In the genomic region with DNA sequence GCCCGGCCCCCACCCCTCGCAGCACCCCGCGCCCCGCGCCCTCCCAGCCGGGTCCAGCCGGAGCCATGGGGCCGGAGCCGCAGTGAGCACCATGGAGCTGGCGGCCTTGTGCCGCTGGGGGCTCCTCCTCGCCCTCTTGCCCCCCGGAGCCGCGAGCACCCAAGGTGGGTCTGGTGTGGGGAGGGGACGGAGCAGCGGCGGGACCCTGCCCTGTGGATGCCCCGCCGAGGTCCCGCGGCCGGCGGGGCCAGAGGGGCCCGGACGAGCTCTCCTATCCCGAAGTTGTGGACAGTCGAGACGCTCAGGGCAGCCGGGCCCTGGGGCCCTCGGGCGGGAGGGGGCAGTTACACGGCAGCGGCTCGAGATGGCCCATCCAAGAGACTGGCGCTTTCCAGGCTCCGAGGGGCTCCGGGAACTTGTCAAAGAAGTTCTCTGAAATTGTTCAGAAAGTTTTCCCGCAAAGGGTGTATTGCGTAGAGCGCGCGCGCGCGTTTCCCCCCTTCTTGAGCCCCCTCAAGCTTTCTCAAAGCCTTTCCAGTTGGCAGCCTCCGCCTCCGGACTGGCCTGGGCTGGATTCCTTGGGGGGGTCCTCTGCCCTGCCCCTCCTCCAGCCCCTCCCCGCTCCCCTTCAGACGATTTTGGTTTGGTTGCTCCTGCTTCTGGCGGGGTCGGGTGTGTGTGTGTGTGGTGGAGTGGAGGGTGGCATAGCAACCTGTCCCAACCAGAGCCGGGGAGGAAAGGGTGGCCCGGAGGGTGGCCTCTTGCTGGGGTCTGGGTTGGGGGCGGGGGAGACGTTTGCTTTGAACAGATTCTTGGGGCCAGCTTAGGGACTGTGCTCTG, we compare ENCODE assay signal across 9 cellular contexts. TPM values are rescaled to one million over a fixed set of nuclear protein-coding genes. Genes with fewer than 3 reads are reported as not detected.
DNase-seq lines count a peak whose midpoint lies in the region; ATAC-seq and TF ChIP-seq lines count a peak whose summit lies in the region.
"Had no signal": no experiment of that assay in that cellular context is flagged by ENCODE, and none has a peak within 500 bp of the region (broad histone marks: within the 10 kb centered on the region; RNA-seq: fewer than 3 reads in every experiment).

No MANE protein-coding gene starts in this region.

- H3K4me3 ChIP-seq in A673 (ENCODE audit: low read depth, low read length, poor library complexity, severe bottlenecking) (peak overlapping the region; percentile 70), PC-9 (peak overlapping the region; percentile 71), fibroblast of the aortic adventitia (ENCODE audit: low read depth, low read length) (peak overlapping the region; percentile 82)

- H3K36me3 ChIP-seq in A673 (ENCODE audit: insufficient read depth, low read length, poor library complexity, severe bottlenecking) (no peaks in the 10 kb centered on the region), PC-9 (ENCODE audit: low read depth) (no peaks in the 10 kb centered on the region)

- H2AFZ ChIP-seq in PC-9: peak overlapping the region; percentile 80

- BruUV-seq in A673 (replicated peaks; lab: Mats Ljungman, UMichigan) (no TSS peak), PC-9 (replicated peaks; lab: Mats Ljungman, UMichigan) (no TSS peak)

- H3K4me3 Mint-ChIP-seq in naive thymus-derived CD8-positive, alpha-beta T cell: peak overlapping the region in 5 of 10 donors; percentile 7 to 78 (median 26)
- no peak overlapping the region for H3K4me3 Mint-ChIP-seq in CD4-positive, alpha-beta T cell

- CTCF ChIA-PET in A673 (lab: Charles Lee): interaction anchor here (0.6 to 1.2 kb wide), 3 partner anchors 30 to 81 kb away, joined by 3 read pairs; a partner anchor contains a TSS
- CTCF ChIA-PET in PC-9 (lab: Charles Lee): interaction anchor here (0.5 to 1.2 kb wide), 4 partner anchors 21 to 79 kb away, joined by 3 to 5 read pairs (median 4); no protein-coding TSS in a partner anchor
- CTCF ChIA-PET in CD4-positive, alpha-beta T cell (lab: Charles Lee): no interaction called here

- H3K9me3 Mint-ChIP-seq in naive thymus-derived CD8-positive, alpha-beta T cell: no peaks in the 10 kb centered on the region
- H3K9me3 Mint-ChIP-seq in CD4-positive, alpha-beta T cell: no peaks in the 10 kb centered on the region

- H3K27me3 Mint-ChIP-seq in naive thymus-derived CD8-positive, alpha-beta T cell: peaks cover 22 to 35% (median 23%) of the 10 kb centered on the region in 5 donors
- H3K27me3 Mint-ChIP-seq in CD4-positive, alpha-beta T cell: peaks cover 34% of the 10 kb centered on the region

- H3K79me2 ChIP-seq in PC-9 (ENCODE audit: low read depth): peaks cover 58% of the 10 kb centered on the region

- H3K9me3 ChIP-seq in A673 (ENCODE audit: low read depth, low read length, poor library complexity, severe bottlenecking): no peaks in the 10 kb centered on the region
- H3K9me3 ChIP-seq in PC-9 (ENCODE audit: insufficient read depth, low read depth): no peaks in the 10 kb centered on the region
- no peaks in the 10 kb centered on the region for H3K9me3 ChIP-seq in CD4-positive, alpha-beta T cell (ENCODE audit: control insufficient read depth, low read length)

- H3K27me3 ChIP-seq in A673 (replicated peaks; ENCODE audit: insufficient read depth, low read depth, low read length, poor library complexity) (no peaks in the 10 kb centered on the region), PC-9 (ENCODE audit: insufficient read depth, low read depth) (no peaks in the 10 kb centered on the region)
- H3K27me3 ChIP-seq in CD4-positive, alpha-beta T cell (ENCODE audit: control insufficient read depth, insufficient read depth, low read length): peaks cover 33% of the 10 kb centered on the region

- POLR2A ChIA-PET in A673 (lab: Charles Lee; ENCODE audit: low non-redundant PET) (interaction anchor here (0.6 kb wide), 2 partner anchors 13 to 29 kb away, joined by 3 read pairs; a partner anchor contains a TSS), PC-9 (lab: Charles Lee; ENCODE audit: unreplicated experiment) (interaction anchor here (0.5 to 1.0 kb wide), 6 partner anchors 9 to 30 kb away, joined by 3 to 7 read pairs (median 4); a partner anchor contains a TSS)
- POLR2A ChIA-PET in naive thymus-derived CD8-positive, alpha-beta T cell (lab: Charles Lee): interaction anchor here (0.6 to 1.8 kb wide), 3 partner anchors 13 to 113 kb away, joined by 3 to 7 read pairs (median 4); a partner anchor contains a TSS
- POLR2A ChIA-PET in CD4-positive, alpha-beta T cell (lab: Charles Lee): interaction anchor here (1.0 kb wide), 1 partner anchor 25 kb away, joined by 3 read pairs; no protein-coding TSS in a partner anchor

- H3K4me1 Mint-ChIP-seq in naive thymus-derived CD8-positive, alpha-beta T cell: peaks cover 12 to 20% (median 13%) of the 10 kb centered on the region in 4 donors
- peaks cover 6% of the 10 kb centered on the region for H3K4me1 Mint-ChIP-seq in CD4-positive, alpha-beta T cell (ENCODE audit: low read depth)

- H4K20me1 ChIP-seq in PC-9 (ENCODE audit: insufficient read depth): peaks cover 6% of the 10 kb centered on the region; the same call in 1 of the 2 replicates

- ATAC-seq in naive thymus-derived CD8-positive, alpha-beta T cell: peak; percentile 20 to 28
- ATAC-seq in CD4-positive, alpha-beta T cell (ENCODE audit: poor library complexity): no peak
- ATAC-seq in GM18858 (IDR thresholded peaks at IDR 0.05; ENCODE audit: unreplicated experiment): no peak

- intact Hi-C loops in A673 (cut with micrococcal nuclease; ENCODE audit: unreplicated experiment) (no loop called here), PC-9 (cut with micrococcal nuclease; ENCODE audit: unreplicated experiment) (no loop called here)
- intact Hi-C loops in CD4-positive, alpha-beta T cell (cut with DNase I, micrococcal nuclease): no loop called here

- no peak for TF ChIP-seq CTCF in A673 (conservative IDR thresholded peaks at IDR 0.05; ENCODE audit: low read depth, low read length)
- TF ChIP-seq CTCF in PC-9 (conservative IDR thresholded peaks at IDR 0.05): no peak
- TF ChIP-seq CTCF in fibroblast of the aortic adventitia (IDR thresholded peaks at IDR 0.05; ENCODE audit: insufficient read depth, low read length): no peak
- TF ChIP-seq CTCF in CD4-positive, alpha-beta T cell (IDR thresholded peaks at IDR 0.05): no peak

- H3K27ac ChIP-seq in A673 (ENCODE audit: low read depth, low read length, poor library complexity, severe bottlenecking) (peak overlapping the region; percentile 61), PC-9 (peak overlapping the region; percentile 20; the same call in 1 of the 2 replicates)
- H3K27ac ChIP-seq in CD4-positive, alpha-beta T cell (ENCODE audit: low read depth, low read length): no peak overlapping the region

- H3F3A ChIP-seq in PC-9 (ENCODE audit: insufficient read depth, low read depth): peaks cover 39% of the 10 kb centered on the region

- no peaks in the 10 kb centered on the region for H3K4me1 ChIP-seq in A673 (ENCODE audit: insufficient read depth, low read length, poor library complexity, severe bottlenecking)
- peaks cover 51% of the 10 kb centered on the region for H3K4me1 ChIP-seq in PC-9 (replicated peaks; ENCODE audit: insufficient read depth)

- no peak overlapping the region for H3K27ac Mint-ChIP-seq in naive thymus-derived CD8-positive, alpha-beta T cell
- H3K27ac Mint-ChIP-seq in CD4-positive, alpha-beta T cell: no peak overlapping the region

- peak overlapping the region; percentile 73 for H3K4me2 ChIP-seq in PC-9

- peak; percentile 12 for DNase-seq in A673 (ENCODE audit: low spot score)
- peak in 1 of 2 experiments; percentile 12 for DNase-seq in PC-9
- peak; percentile 26 for DNase-seq in fibroblast of the aortic adventitia (ENCODE audit: low read depth)
- peak in 1 of 10 donors; percentile 53 for DNase-seq in naive thymus-derived CD8-positive, alpha-beta T cell
- no peak for DNase-seq in CD4-positive, alpha-beta T cell
- DNase-seq in NCI-H2081 (lab: John Stamatoyannopoulos, UW): no peak
- DNase-seq in activated CD8-positive, alpha-beta memory T cell treated with anti-CD3 and anti-CD28 coated beads, Interleukin-2, amount 50 U/mL, for 4 hours: no peak
- DNase-seq: DND-41 had no signal

- H3K36me3 Mint-ChIP-seq in naive thymus-derived CD8-positive, alpha-beta T cell: peaks cover 0 to 10% (median 6%) of the 10 kb centered on the region in 3 donors
- no peaks in the 10 kb centered on the region for H3K36me3 Mint-ChIP-seq in CD4-positive, alpha-beta T cell (ENCODE audit: low read depth)

- no peaks in the 10 kb centered on the region for H3K9me2 ChIP-seq in PC-9 (ENCODE audit: insufficient read depth)

RNA-seq across cellular contexts. Expression of a gene that starts 0.5 kb away (rescaled TPM):
- total RNA-seq in A673 (2021): 11.1 and 17.8 TPM in 2 replicates
- total RNA-seq in PC-9 (2021): 87.2 and 90.6 TPM in 2 replicates
- 37.4 and 67.0 TPM in 2 replicates for total RNA-seq in fibroblast of the aortic adventitia (ENCODE audit: low replicate concordance)
- total RNA-seq in naive thymus-derived CD8-positive, alpha-beta T cell: 1 to 10 TPM; 5.6 to 8.7 TPM
- polyA plus RNA-seq in naive thymus-derived CD8-positive, alpha-beta T cell: 1 to 10 TPM in 2 of 3 donors, under 1 TPM in 1; 0.85 to 2.4 (median 1.5) TPM
- total RNA-seq in CD4-positive, alpha-beta T cell: 1 to 10 TPM; 2.4 to 4.6 TPM

RNA-seq across cellular contexts. Expression of a gene that starts 12.5 kb away (rescaled TPM):
- total RNA-seq in A673 (2021) (3.6 and 7.6 TPM in 2 replicates), PC-9 (2021) (15.0 and 16.2 TPM in 2 replicates), fibroblast of the aortic adventitia (ENCODE audit: low replicate concordance) (9.7 and 11.1 TPM in 2 replicates)
- total RNA-seq in naive thymus-derived CD8-positive, alpha-beta T cell: 10 to 100 TPM; 30.1 to 33.5 TPM
- 10 to 100 TPM; 14.2 to 17.7 (median 15.5) TPM for polyA plus RNA-seq in naive thymus-derived CD8-positive, alpha-beta T cell
- 10 to 100 TPM; 26.1 to 30.7 TPM for total RNA-seq in CD4-positive, alpha-beta T cell

RNA-seq across cellular contexts. Expression of a gene that starts 30.0 kb away (rescaled TPM):
- 30.5 and 33.5 TPM in 2 replicates for total RNA-seq in A673 (2021)
- 49.2 and 50.8 TPM in 2 replicates for total RNA-seq in PC-9 (2021)
- total RNA-seq in fibroblast of the aortic adventitia (ENCODE audit: low replicate concordance): 33.1 and 76.0 TPM in 2 replicates
- 10 to 100 TPM; 28.9 to 33.2 TPM for total RNA-seq in naive thymus-derived CD8-positive, alpha-beta T cell
- 10 to 100 TPM; 75.6 to 81.6 (median 76.7) TPM for polyA plus RNA-seq in naive thymus-derived CD8-positive, alpha-beta T cell
- total RNA-seq in CD4-positive, alpha-beta T cell: 10 to 100 TPM; 31.5 to 32.3 TPM

RNA-seq across cellular contexts. Expression of a gene that starts 32.1 kb away (rescaled TPM):
- not detected in 2 replicates for total RNA-seq in A673 (2021)
- total RNA-seq in PC-9 (2021): 0.75 and 1.1 TPM in 2 replicates
- total RNA-seq in fibroblast of the aortic adventitia (ENCODE audit: low replicate concordance): not detected in 2 replicates
- 1 to 10 TPM in 1 of 2 experiments, under 1 TPM in 1; 0.91 to 1.2 TPM for total RNA-seq in naive thymus-derived CD8-positive, alpha-beta T cell
- under 1 TPM in 2 of 3 donors, not detected in 1; 0.43 to 0.64 TPM for polyA plus RNA-seq in naive thymus-derived CD8-positive, alpha-beta T cell
- under 1 TPM in 1 of 2 experiments, not detected in 1; 0.47 TPM for total RNA-seq in CD4-positive, alpha-beta T cell

RNA-seq across cellular contexts. Expression of a gene that starts 35.2 kb away (rescaled TPM):
- total RNA-seq in A673 (2021): 0.54 and 0.79 TPM in 2 replicates
- total RNA-seq in PC-9 (2021): 1.2 and 1.6 TPM in 2 replicates
- total RNA-seq in fibroblast of the aortic adventitia (ENCODE audit: low replicate concordance): 0.36 and 0.49 TPM in 2 replicates
- total RNA-seq in naive thymus-derived CD8-positive, alpha-beta T cell: 10 to 100 TPM in 1 of 2 experiments, 1 to 10 TPM in 1; 8.5 to 10.3 TPM
- under 1 TPM in 1 of 3 donors, not detected in 2; 0.11 TPM for polyA plus RNA-seq in naive thymus-derived CD8-positive, alpha-beta T cell
- total RNA-seq in CD4-positive, alpha-beta T cell: 1 to 10 TPM; 6.4 TPM

Comparison
In these comparisons a context has a peak if more than half of its experiments do, and no peak if none do; other contexts are left out.
1. DNase-seq: peak in A673 (single experiment) and fibroblast of the aortic adventitia (single experiment); none in CD4-positive, alpha-beta T cell (0 of 10), NCI-H2081 (0 of 2) and activated CD8-positive, alpha-beta memory T cell treated with anti-CD3 and anti-CD28 coated beads, Interleukin-2, amount 50 U/mL, for 4 hours (single experiment).
2. ATAC-seq: peak in naive thymus-derived CD8-positive, alpha-beta T cell (2 of 2); none in CD4-positive, alpha-beta T cell (single experiment) and GM18858 (single experiment).
3. Peak in every context shown above with its lines, with median percentiles within 50 percentile points of each other: H3K4me3 ChIP-seq.